ENCODE assay signal across 8 cellular contexts in the genomic region with DNA sequence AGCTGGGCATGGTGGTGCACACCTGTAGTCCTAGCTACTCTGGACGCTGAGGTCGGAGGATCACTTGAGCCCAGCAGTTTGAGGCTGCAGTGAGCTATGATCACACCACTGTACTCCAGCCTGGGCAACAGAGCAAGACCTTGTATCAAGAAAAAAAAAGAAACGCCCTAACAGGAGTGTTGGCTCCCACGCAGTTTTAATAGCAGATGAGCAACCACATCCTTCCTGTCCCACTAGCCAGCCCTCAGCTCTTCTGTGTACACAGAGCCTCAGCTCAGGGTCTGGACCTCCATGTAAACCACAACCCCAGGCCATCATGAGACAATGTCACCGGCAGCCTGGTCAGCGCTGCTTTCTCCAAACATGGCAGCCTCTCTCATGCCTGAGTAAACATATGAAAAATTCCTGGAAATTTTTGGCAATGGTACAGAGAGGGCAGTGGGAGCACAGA.
DNase-seq lines count a peak whose midpoint lies in the region; ATAC-seq and TF ChIP-seq lines count a peak whose summit lies in the region.

No MANE protein-coding gene starts in this region.

- H3K9me3 ChIP-seq in DOHH2 (ENCODE audit: control insufficient read depth, insufficient read depth, low read length) (no peaks in the 10 kb centered on the region), osteoblast (ENCODE audit: low read depth, low read length) (no peaks in the 10 kb centered on the region), mammary epithelial cell (replicated peaks; ENCODE audit: insufficient read depth, low read length) (no peaks in the 10 kb centered on the region)

- no peak overlapping the region for H2AFZ ChIP-seq in osteoblast (ENCODE audit: low read length)
- H2AFZ ChIP-seq in mammary epithelial cell (ENCODE audit: low read depth, low read length): no peak overlapping the region

- intact Hi-C loops in left ventricle myocardium superior (cut with micrococcal nuclease) (no loop called here), mammary epithelial cell (cut with micrococcal nuclease) (no loop called here)

- H4K20me1 ChIP-seq in DOHH2 (ENCODE audit: control insufficient read depth, insufficient read depth, low read depth, low read length) (peaks cover 17% of the 10 kb centered on the region), osteoblast (ENCODE audit: insufficient read depth, low read length) (peaks cover 4% of the 10 kb centered on the region), mammary epithelial cell (ENCODE audit: insufficient read depth, low read length) (no peaks in the 10 kb centered on the region)

- H3K27ac ChIP-seq in DOHH2 (ENCODE audit: low read depth, low read length) (peak overlapping the region; percentile 44), osteoblast (ENCODE audit: low read depth, low read length) (no peak overlapping the region), mammary epithelial cell (ENCODE audit: insufficient read depth, low read depth, low read length) (no peak overlapping the region)

- H3K4me3 Mint-ChIP-seq in T-helper 1 cell treated with Interleukin-12 subunit alpha and Interleukin-12 subunit beta and Interleukin-4 antibody, amounts not matched to agents 30 μg/mL and 1 μg/mL, for 36 hours: peak overlapping the region; percentile 42
- H3K4me3 Mint-ChIP-seq in mesothelial cell of epicardium: no peak overlapping the region

- H3K4me1 ChIP-seq in DOHH2 (ENCODE audit: control insufficient read depth, low read length): peaks cover 77% of the 10 kb centered on the region
- peaks cover 8% of the 10 kb centered on the region for H3K4me1 ChIP-seq in osteoblast (ENCODE audit: insufficient read depth, low read length)
- H3K4me1 ChIP-seq in mammary epithelial cell (ENCODE audit: insufficient read depth, low read length): peaks cover 3% of the 10 kb centered on the region

- H3K27me3 Mint-ChIP-seq in T-helper 1 cell treated with Interleukin-12 subunit alpha and Interleukin-12 subunit beta and Interleukin-4 antibody, amounts not matched to agents 30 μg/mL and 1 μg/mL, for 36 hours (ENCODE audit: low read depth): no peaks in the 10 kb centered on the region
- H3K27me3 Mint-ChIP-seq in mesothelial cell of epicardium (ENCODE audit: low read depth): no peaks in the 10 kb centered on the region

- no peak for DNase-seq in left ventricle myocardium superior
- no peak for DNase-seq in mesothelial cell of epicardium (ENCODE audit: low spot score in 2 of 2, unreplicated experiment in 2 of 2)
- DNase-seq in osteoblast (ENCODE audit: insufficient read length, low spot score, missing footprints): no peak
- DNase-seq in mammary epithelial cell: no peak

- in situ Hi-C loops in mammary epithelial cell (cut with MboI; ENCODE audit: low sequenced_read_pairs in 2 of 2): no loop called here

- H3K9me3 Mint-ChIP-seq in T-helper 1 cell treated with Interleukin-12 subunit alpha and Interleukin-12 subunit beta and Interleukin-4 antibody, amounts not matched to agents 30 μg/mL and 1 μg/mL, for 36 hours: no peaks in the 10 kb centered on the region
- H3K9me3 Mint-ChIP-seq in mesothelial cell of epicardium: peaks cover 6% of the 10 kb centered on the region

- no peaks in the 10 kb centered on the region for H3K27me3 ChIP-seq in DOHH2 (ENCODE audit: control insufficient read depth, low read length)
- H3K27me3 ChIP-seq in osteoblast (ENCODE audit: insufficient read depth, low read length): no peaks in the 10 kb centered on the region
- no peaks in the 10 kb centered on the region for H3K27me3 ChIP-seq in mammary epithelial cell (ENCODE audit: insufficient read depth, low read length)

- CTCF ChIA-PET in mammary epithelial cell (lab: Charles Lee; ENCODE audit: low non-redundant PET): no interaction called here

- H3K4me2 ChIP-seq in DOHH2 (ENCODE audit: low read length) (peak overlapping the region; percentile 56), osteoblast (ENCODE audit: insufficient read depth, low read length) (no peak overlapping the region), mammary epithelial cell (ENCODE audit: insufficient read depth, low read depth, low read length) (no peak overlapping the region)

- H3K27ac Mint-ChIP-seq in T-helper 1 cell treated with Interleukin-12 subunit alpha and Interleukin-12 subunit beta and Interleukin-4 antibody, amounts not matched to agents 30 μg/mL and 1 μg/mL, for 36 hours: peak overlapping the region; percentile 34
- H3K27ac Mint-ChIP-seq in mesothelial cell of epicardium: no peak overlapping the region

- H3K36me3 ChIP-seq in DOHH2 (ENCODE audit: control insufficient read depth, low read length) (peaks cover 21% of the 10 kb centered on the region), osteoblast (ENCODE audit: insufficient read depth, low read length) (peaks cover 4% of the 10 kb centered on the region), mammary epithelial cell (ENCODE audit: insufficient read depth, low read length) (no peaks in the 10 kb centered on the region)

- H3K4me3 ChIP-seq in DOHH2 (ENCODE audit: low read length): peak overlapping the region; percentile 43
- no peak overlapping the region for H3K4me3 ChIP-seq in osteoblast (ENCODE audit: insufficient read depth, low read length)
- no peak overlapping the region for H3K4me3 ChIP-seq in mammary epithelial cell (replicated peaks in 1 of 3; ENCODE audit: insufficient read depth in 1 of 3, low read depth in 2 of 3, low read length in 3 of 3)

- H3K9me2 ChIP-seq in DOHH2 (replicated peaks; ENCODE audit: control insufficient read depth, low read length): no peaks in the 10 kb centered on the region

- no peak overlapping the region for H3K9ac ChIP-seq in mammary epithelial cell (ENCODE audit: insufficient read depth, low read length)

- peaks cover 15% of the 10 kb centered on the region for H3F3A ChIP-seq in DOHH2 (ENCODE audit: control insufficient read depth, insufficient read depth)

- H3K79me2 ChIP-seq in DOHH2 (ENCODE audit: control insufficient read depth, low read length): peaks cover 24% of the 10 kb centered on the region
- H3K79me2 ChIP-seq in osteoblast (ENCODE audit: insufficient read depth, low read length): peaks cover 5% of the 10 kb centered on the region
- no peaks in the 10 kb centered on the region for H3K79me2 ChIP-seq in mammary epithelial cell (ENCODE audit: insufficient read depth, low read length)

- ATAC-seq in GM19351 (IDR thresholded peaks at IDR 0.05; ENCODE audit: unreplicated experiment): peak; percentile 96
- ATAC-seq in HG03159 (IDR thresholded peaks at IDR 0.05; ENCODE audit: unreplicated experiment): peak; percentile 92
- ATAC-seq in left ventricle myocardium superior: peak; percentile 70

- peaks cover 45% of the 10 kb centered on the region for H3K4me1 Mint-ChIP-seq in T-helper 1 cell treated with Interleukin-12 subunit alpha and Interleukin-12 subunit beta and Interleukin-4 antibody, amounts not matched to agents 30 μg/mL and 1 μg/mL, for 36 hours (ENCODE audit: low read depth)
- H3K4me1 Mint-ChIP-seq in mesothelial cell of epicardium: peaks cover 18% of the 10 kb centered on the region

- dilution Hi-C loops in mammary epithelial cell (cut with HindIII; ENCODE audit: low sequenced_read_pairs): no loop called here

- no peak for TF ChIP-seq CTCF in DOHH2 (IDR thresholded peaks at IDR 0.05; ENCODE audit: low read depth, low read length, poor library complexity, severe bottlenecking)
- no peak for TF ChIP-seq CTCF in mesothelial cell of epicardium (IDR thresholded peaks at IDR 0.05; ENCODE audit: unreplicated experiment)
- TF ChIP-seq CTCF in osteoblast (IDR thresholded peaks at IDR 0.05; ENCODE audit: extremely low read depth, low read depth, low read length): no peak
- TF ChIP-seq CTCF in mammary epithelial cell (conservative IDR thresholded peaks at IDR 0.05 in 1 of 2, IDR thresholded peaks at IDR 0.05 in 1 of 2; ENCODE audit: extremely low read depth in 1 of 2, insufficient read depth in 1 of 2, low read depth in 1 of 2, low read length in 2 of 2): no peak

- peaks cover 44% of the 10 kb centered on the region for H3K36me3 Mint-ChIP-seq in T-helper 1 cell treated with Interleukin-12 subunit alpha and Interleukin-12 subunit beta and Interleukin-4 antibody, amounts not matched to agents 30 μg/mL and 1 μg/mL, for 36 hours (ENCODE audit: low read depth)
- H3K36me3 Mint-ChIP-seq in mesothelial cell of epicardium: peaks cover 36% of the 10 kb centered on the region

- WGBS in mammary epithelial cell (ENCODE audit: low coverage, missing lambda C conversion rate): 72% methylated on average over 3 of the region's 6 CpGs

- no TSS peak for BruUV-seq in mammary epithelial cell (replicated peaks; lab: Mats Ljungman, UMichigan)
